In the genomic region with DNA sequence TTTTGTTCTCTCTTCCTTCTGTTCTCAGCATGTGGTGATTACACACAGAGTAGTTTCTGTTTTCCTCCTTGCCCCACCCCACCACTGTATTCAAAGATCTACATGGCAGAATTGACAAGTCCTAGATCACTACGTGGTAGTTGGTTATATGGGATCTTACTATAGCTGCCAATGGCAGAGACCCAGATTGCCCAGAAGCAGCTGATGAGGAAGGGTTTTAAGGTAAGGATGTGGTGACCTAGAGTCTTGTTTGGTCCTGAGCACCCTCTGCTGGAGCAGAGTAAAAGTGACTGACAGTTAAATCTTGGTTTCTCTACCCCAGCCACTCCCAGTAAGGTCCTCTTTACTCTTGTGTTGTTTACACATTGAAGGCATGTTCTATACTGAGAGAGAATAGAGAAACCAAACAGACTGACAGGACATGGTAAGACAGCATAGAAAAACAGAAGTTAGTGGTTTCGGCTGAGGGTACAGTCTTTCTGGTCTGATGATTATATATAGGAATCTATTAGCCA, we compare ENCODE assay signal across 8 cellular contexts. TPM values are rescaled to one million over a fixed set of nuclear protein-coding genes. Genes with fewer than 3 reads are reported as not detected.
DNase-seq lines count a peak whose midpoint lies in the region; ATAC-seq lines count a peak whose summit lies in the region.

No MANE protein-coding gene starts in this region.

- no peaks in the 10 kb centered on the region for H3K9me3 Mint-ChIP-seq in activated naive CD4-positive, alpha-beta T cell treated with anti-CD3 and anti-CD28 coated beads for 36 hours

- no peak overlapping the region for H3K27ac Mint-ChIP-seq in activated naive CD4-positive, alpha-beta T cell treated with anti-CD3 and anti-CD28 coated beads for 36 hours

- no peak overlapping the region for H3K4me3 Mint-ChIP-seq in activated naive CD4-positive, alpha-beta T cell treated with anti-CD3 and anti-CD28 coated beads for 36 hours

- peak; percentile 51 for DNase-seq in activated naive CD4-positive, alpha-beta T cell treated with anti-CD3 and anti-CD28 coated beads for 36 hours
- no peak for DNase-seq in activated naive CD4-positive, alpha-beta T cell treated with anti-CD3 and anti-CD28 coated beads, Interleukin-2, amount 50 U/mL, for 16 hours
- DNase-seq in SIG-M5 treated with dmso at 0.1 percent for 504 hours (lab: John Stamatoyannopoulos, UW; ENCODE audit: unreplicated experiment) (peak; percentile 80), dermis blood vessel endothelial cell (peak; percentile 74), midbrain (lab: John Stamatoyannopoulos, UW) (peak; percentile 51), SHP77 (lab: John Stamatoyannopoulos, UW) (no peak)

- H3K36me3 Mint-ChIP-seq in activated naive CD4-positive, alpha-beta T cell treated with anti-CD3 and anti-CD28 coated beads for 36 hours (ENCODE audit: low read depth) = peaks cover 23% of the 10 kb centered on the region

- no peaks in the 10 kb centered on the region for H3K4me1 Mint-ChIP-seq in activated naive CD4-positive, alpha-beta T cell treated with anti-CD3 and anti-CD28 coated beads for 36 hours (ENCODE audit: low read depth)

- ATAC-seq in GM21515 (IDR thresholded peaks at IDR 0.05; ENCODE audit: unreplicated experiment) (peak; percentile 95), HG03571 (IDR thresholded peaks at IDR 0.05; ENCODE audit: unreplicated experiment) (peak; percentile 92)

- intact Hi-C loops in activated naive CD4-positive, alpha-beta T cell treated with anti-CD3 and anti-CD28 coated beads for 36 hours (cut with micrococcal nuclease) = loop anchor here (1.0 kb wide), 2 partner anchors 27 to 234 kb away; a partner anchor contains a TSS

- CTCF ChIA-PET in activated naive CD4-positive, alpha-beta T cell treated with anti-CD3 and anti-CD28 coated beads for 36 hours (lab: Charles Lee) = interaction anchor here (0.7 to 2.7 kb wide), 15 partner anchors 14 to 371 kb away, joined by 3 to 22 read pairs (median 3); a partner anchor contains a TSS

- H3K27me3 Mint-ChIP-seq in activated naive CD4-positive, alpha-beta T cell treated with anti-CD3 and anti-CD28 coated beads for 36 hours (ENCODE audit: low read depth) = no peaks in the 10 kb centered on the region

RNA-seq across cellular contexts. Expression of a gene that starts 22.8 kb away (rescaled TPM):
- total RNA-seq in activated naive CD4-positive, alpha-beta T cell treated with anti-CD3 and anti-CD28 coated beads for 36 hours = 10 to 100 TPM; 20.7 to 22.8 TPM
- total RNA-seq in dermis blood vessel endothelial cell = 50.4 and 55.1 TPM in 2 replicates

RNA-seq across cellular contexts. Expression of a gene that starts 27.0 kb away (rescaled TPM):
- total RNA-seq in activated naive CD4-positive, alpha-beta T cell treated with anti-CD3 and anti-CD28 coated beads for 36 hours = 10 to 100 TPM; 70.0 to 75.1 TPM
- total RNA-seq in dermis blood vessel endothelial cell = 47.1 and 62.7 TPM in 2 replicates

RNA-seq across cellular contexts. Expression of a gene that starts 58.9 kb away (rescaled TPM):
- total RNA-seq in activated naive CD4-positive, alpha-beta T cell treated with anti-CD3 and anti-CD28 coated beads for 36 hours = not detected
- not detected in 2 replicates for total RNA-seq in dermis blood vessel endothelial cell

Comparison
In these comparisons a context has a peak if more than half of its experiments do, and no peak if none do; other contexts are left out.
1. DNase-seq: peak in activated naive CD4-positive, alpha-beta T cell treated with anti-CD3 and anti-CD28 coated beads for 36 hours (single experiment), SIG-M5 treated with dmso at 0.1 percent for 504 hours (single experiment), dermis blood vessel endothelial cell (single experiment) and midbrain (single experiment); none in activated naive CD4-positive, alpha-beta T cell treated with anti-CD3 and anti-CD28 coated beads, Interleukin-2, amount 50 U/mL, for 16 hours (single experiment) and SHP77 (0 of 2).